In the genomic region with DNA sequence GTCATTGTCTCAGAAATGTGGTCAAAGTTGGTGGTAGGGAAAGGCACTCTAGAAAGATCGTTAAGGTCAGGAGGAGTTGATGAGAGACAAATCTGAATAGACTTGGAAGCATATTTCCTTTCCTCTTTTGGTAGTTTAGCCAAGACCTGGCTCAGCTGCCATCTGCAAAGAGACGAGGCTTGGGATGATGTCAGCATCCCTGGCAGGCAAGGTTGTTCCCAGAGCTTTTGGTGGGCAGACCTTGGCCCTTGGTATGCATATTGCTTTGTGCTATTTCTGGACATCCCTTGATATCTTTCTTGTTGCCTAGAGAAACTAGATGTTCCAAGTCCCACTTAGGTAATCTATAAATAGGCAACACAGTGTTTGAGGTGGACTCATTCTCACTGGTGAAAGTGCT, we compare ENCODE assay signal across 5 cellular contexts.
"Had no signal": no experiment of that assay in that cellular context is flagged by ENCODE, and none has a peak within 500 bp of the region (broad histone marks: within the 10 kb centered on the region; RNA-seq: fewer than 3 reads in every experiment).

No MANE protein-coding gene starts in this region.

- ATAC-seq: HepG2, K562 had no signal

- DNase-seq: IMR-90, KBM-7, KG1 had no signal
